In genomic region chr2:119707117-119708087, GRCh38 we compare ENCODE assay signal across 22 cellular contexts. TPM values are rescaled to one million over a fixed set of nuclear protein-coding genes. Genes with fewer than 3 reads are reported as not detected.
DNase-seq lines count a peak whose midpoint lies in the region; ATAC-seq and TF ChIP-seq lines count a peak whose summit lies in the region.
"Had no signal": no experiment of that assay in that cellular context is flagged by ENCODE, and none has a peak within 500 bp of the region (broad histone marks: within the 10 kb centered on the region; RNA-seq: fewer than 3 reads in every experiment).

No MANE protein-coding gene starts in this region.

- WGBS in ovary, 3 donors = 79 to 87% (median 86%) methylated on average over 17 of the region's 17 CpGs

- H3K4me1 ChIP-seq in Karpas-422 (ENCODE audit: low read length) = peaks cover 4% of the 10 kb centered on the region
- H3K4me1 ChIP-seq in osteoblast (ENCODE audit: insufficient read depth, low read length) = no peaks in the 10 kb centered on the region
- H3K4me1 ChIP-seq in ovary (ENCODE audit: insufficient read depth) = no peaks in the 10 kb centered on the region

- H3K27ac Mint-ChIP-seq in brain = peak overlapping the region in 3 of 5 experiments; percentile 41 to 97 (median 88)
- H3K27ac Mint-ChIP-seq: CD4-positive, CD25-positive, alpha-beta regulatory T cell; H9 had no signal

- H3K27me3 Mint-ChIP-seq in brain = no peaks in the 10 kb centered on the region
- H3K27me3 Mint-ChIP-seq: CD4-positive, CD25-positive, alpha-beta regulatory T cell had no signal

- no peaks in the 10 kb centered on the region for H3K9me2 ChIP-seq in Karpas-422 (replicated peaks; ENCODE audit: insufficient read depth, low read length)
- H3K9me2 ChIP-seq: SK-N-SH had no signal

- peaks cover 14% of the 10 kb centered on the region for H3K4me1 Mint-ChIP-seq in brain

- no peak for TF ChIP-seq EP300 in ovary (IDR thresholded peaks at IDR 0.05)

- H4K20me1 ChIP-seq in Karpas-422 (ENCODE audit: insufficient read depth, low read depth, low read length) (no peaks in the 10 kb centered on the region), osteoblast (ENCODE audit: insufficient read depth, low read length) (no peaks in the 10 kb centered on the region)

- H2AFZ ChIP-seq in Karpas-422 (ENCODE audit: low read length) (0 out of 2 replicates have a peak overlapping the region, but pooled peaks have one; percentile 49), osteoblast (ENCODE audit: low read length) (no peak overlapping the region)

- peak overlapping the region in 1 of 5 experiments; percentile 7 for H3K4me3 Mint-ChIP-seq in brain
- H3K4me3 Mint-ChIP-seq: CD4-positive, CD25-positive, alpha-beta regulatory T cell; H9 had no signal

- H3K9me3 ChIP-seq in Karpas-422 (ENCODE audit: low read length) = no peaks in the 10 kb centered on the region
- peaks cover 2% of the 10 kb centered on the region for H3K9me3 ChIP-seq in osteoblast (ENCODE audit: low read depth, low read length)
- no peaks in the 10 kb centered on the region for H3K9me3 ChIP-seq in ovary
- H3K9me3 ChIP-seq: SK-N-SH had no signal

- peaks cover 21% of the 10 kb centered on the region for H3K36me3 Mint-ChIP-seq in brain

- no peak for TF ChIP-seq POLR2A in ovary (IDR thresholded peaks at IDR 0.05)

- intact Hi-C loops in ovary (cut with DNase I) = loop anchor here in 2 of 4 donors (5.0 to 10.0 kb wide), 2 partner anchors 465 to 467 kb away; no protein-coding TSS in a partner anchor

- H3K9me3 Mint-ChIP-seq in brain = peaks cover 0 to 13% (median 11%) of the 10 kb centered on the region in 5 experiments
- H3K9me3 Mint-ChIP-seq: CD4-positive, CD25-positive, alpha-beta regulatory T cell had no signal

- POLR2A ChIA-PET in HEK293T (lab: Yijun Ruan, JAX) = interaction anchor here (0.8 kb wide), 1 partner anchor 52 kb away, joined by 3 read pairs; the partner anchor contains the start of gene PTPN4

- H3K9ac ChIP-seq in Karpas-422 (ENCODE audit: low read length) = no peak overlapping the region
- H3K9ac ChIP-seq: SK-N-SH had no signal

- DNase-seq in activated effector memory CD4-positive, alpha-beta T cell treated with anti-CD3 and anti-CD28 coated beads, Interleukin-2, amount 50 U/mL, for 16 hours = peak; percentile 33
- no peak for DNase-seq in activated effector memory CD4-positive, alpha-beta T cell treated with Interleukin-2 at 50 U/mL for 16 hours
- DNase-seq in Karpas-422 (peak; percentile 48), osteoblast (ENCODE audit: insufficient read length, low spot score, missing footprints) (peak; percentile 47), HEK293T (ENCODE audit: extremely low spot score) (no peak), ovary (no peak)
- DNase-seq: 8988T; CD4-positive, CD25-positive, alpha-beta regulatory T cell; COR-L47; EL; H9; NCI-H1105 treated with DMSO at 0.1 percent for 48 hours; NCI-H1694 treated with DMSO at 0.1 percent for 48 hours; NCI-H2227 treated with DMSO at 0.1 percent for 48 hours; NCI-H510A treated with DMSO at 0.1 percent for 48 hours; NCI-H82; PC-3; RPMI8226; SHP77 treated with DMSO at 0.1 percent for 48 hours; SK-N-SH had no signal

- no peaks in the 10 kb centered on the region for H3K36me3 ChIP-seq in Karpas-422 (ENCODE audit: insufficient read depth, low read length)
- H3K36me3 ChIP-seq in osteoblast (ENCODE audit: insufficient read depth, low read length) = no peaks in the 10 kb centered on the region
- no peaks in the 10 kb centered on the region for H3K36me3 ChIP-seq in ovary

- no peak overlapping the region for H3K27ac ChIP-seq in Karpas-422 (ENCODE audit: low read length)
- H3K27ac ChIP-seq in osteoblast (ENCODE audit: low read depth, low read length) = no peak overlapping the region
- no peak overlapping the region for H3K27ac ChIP-seq in ovary

- no peak overlapping the region for H3K4me3 ChIP-seq in Karpas-422 (ENCODE audit: low read length)
- H3K4me3 ChIP-seq in osteoblast (ENCODE audit: insufficient read depth, low read length) = no peak overlapping the region
- no peak overlapping the region for H3K4me3 ChIP-seq in ovary

- H3K4me2 ChIP-seq in Karpas-422 (ENCODE audit: low read depth, low read length, poor library complexity, severe bottlenecking) = no peak overlapping the region
- H3K4me2 ChIP-seq in osteoblast (ENCODE audit: insufficient read depth, low read length) = no peak overlapping the region
- H3K4me2 ChIP-seq: SK-N-SH had no signal

- TF ChIP-seq CTCF in brain (conservative IDR thresholded peaks at IDR 0.05) (no peak), osteoblast (IDR thresholded peaks at IDR 0.05; ENCODE audit: extremely low read depth, low read depth, low read length) (no peak), ovary (IDR thresholded peaks at IDR 0.05) (no peak)

- CTCF ChIA-PET in HEK293T (lab: Yijun Ruan, JAX) = interaction anchor here (0.6 kb wide), 1 partner anchor 277 kb away, joined by 3 read pairs; no protein-coding TSS in a partner anchor

- no peak for ATAC-seq in HG03432 (IDR thresholded peaks at IDR 0.05; ENCODE audit: unreplicated experiment)
- ATAC-seq: PC-3 had no signal

- H3K27me3 ChIP-seq in Karpas-422 (ENCODE audit: low read length) (no peaks in the 10 kb centered on the region), osteoblast (ENCODE audit: insufficient read depth, low read length) (no peaks in the 10 kb centered on the region), ovary (no peaks in the 10 kb centered on the region)

- no peaks in the 10 kb centered on the region for H3K79me2 ChIP-seq in Karpas-422 (ENCODE audit: low read length)
- no peaks in the 10 kb centered on the region for H3K79me2 ChIP-seq in osteoblast (ENCODE audit: insufficient read depth, low read length)

TF ChIP-seq in HEK293T, 16 proteins besides CTCF, POLR2A, EP300 and RAD21:
- TF ChIP-seq HDGF (IDR thresholded peaks at IDR 0.05; ENCODE audit: borderline replicate concordance) (no peak), NFRKB (IDR thresholded peaks at IDR 0.05) (no peak), PKNOX1 (IDR thresholded peaks at IDR 0.05) (no peak)
TF ChIP-seq in HEK293T: peak in this region for 0.

RNA-seq across cellular contexts. Expression of gene TMEM177, which starts 28.4 kb away (rescaled TPM):
- 22.9 and 36.9 TPM in 2 replicates for total RNA-seq in Karpas-422 (2014; rRNA removed; shearing (Covaris generic); ENCODE audit: low replicate concordance)
- polyA plus RNA-seq in brain (ENCODE audit: insufficient read depth, low read depth, low replicate concordance) (6.9 TPM), ovary (1 to 10 TPM; 5.9 to 8.5 TPM)
- total RNA-seq in osteoblast (7.4 and 8.0 TPM in 2 replicates), ovary (10 to 100 TPM in 5 of 7 donors, 1 to 10 TPM in 2; 5.7 to 19.0 (median 11.7) TPM)

RNA-seq across cellular contexts. Expression of gene PTPN4, which starts 52.3 kb away (rescaled TPM):
- total RNA-seq in Karpas-422 (2014; rRNA removed; shearing (Covaris generic); ENCODE audit: low replicate concordance) = 34.5 and 56.7 TPM in 2 replicates
- polyA plus RNA-seq in brain (ENCODE audit: insufficient read depth, low read depth, low replicate concordance) (4.4 TPM), ovary (10 to 100 TPM in 1 of 2 donors, 1 to 10 TPM in 1; 3.4 to 11.1 TPM)
- total RNA-seq in osteoblast (19.5 and 24.8 TPM in 2 replicates), ovary (10 to 100 TPM; 22.5 to 45.7 (median 36.0) TPM)

Comparison
In these comparisons a context has a peak if more than half of its experiments do, and no peak if none do; other contexts are left out.
1. DNase-seq: peak in activated effector memory CD4-positive, alpha-beta T cell treated with anti-CD3 and anti-CD28 coated beads, Interleukin-2, amount 50 U/mL, for 16 hours (single experiment), Karpas-422 (single experiment) and osteoblast (single experiment); none in activated effector memory CD4-positive, alpha-beta T cell treated with Interleukin-2 at 50 U/mL for 16 hours (single experiment), HEK293T (single experiment) and ovary (0 of 5).